Comparison of ENCODE assay signal across 20 cellular contexts in genomic region chr11:8220261-8221024, GRCh38. TPM values are rescaled to one million over a fixed set of nuclear protein-coding genes. Genes with fewer than 3 reads are reported as not detected.
DNase-seq lines count a peak whose midpoint lies in the region; ATAC-seq and TF ChIP-seq lines count a peak whose summit lies in the region.
"Had no signal": no experiment of that assay in that cellular context is flagged by ENCODE, and none has a peak within 500 bp of the region (broad histone marks: within the 10 kb centered on the region; RNA-seq: fewer than 3 reads in every experiment).

No MANE protein-coding gene starts in this region.

- H3K9ac ChIP-seq in NT2/D1 (ENCODE audit: insufficient read length, low read depth) (peak overlapping the region; percentile 45), neural progenitor cell (no peak overlapping the region)

- H3K79me2 ChIP-seq in neural progenitor cell (ENCODE audit: low read depth), result no peaks in the 10 kb centered on the region

- H3K27me3 ChIP-seq in NT2/D1 (ENCODE audit: insufficient read depth, insufficient read length) (no peaks in the 10 kb centered on the region), neural progenitor cell (no peaks in the 10 kb centered on the region)
- H3K27me3 ChIP-seq: BE2C had no signal

- no peak overlapping the region for H2AFZ ChIP-seq in neural progenitor cell (replicated peaks)

- no peaks in the 10 kb centered on the region for H3K36me3 ChIP-seq in NT2/D1 (ENCODE audit: insufficient read depth, insufficient read length, low read length)
- H3K36me3 ChIP-seq in neural progenitor cell, result no peaks in the 10 kb centered on the region
- H3K36me3 ChIP-seq: BE2C had no signal

- no peak overlapping the region for H3K27ac ChIP-seq in neural progenitor cell

- H3K9me3 ChIP-seq in NT2/D1 (ENCODE audit: insufficient read depth, low read length), result no peaks in the 10 kb centered on the region
- H3K9me3 ChIP-seq in neural progenitor cell (ENCODE audit: low read depth), result no peaks in the 10 kb centered on the region
- H3K9me3 ChIP-seq: BE2C, Caco-2 had no signal

- H3K4me1 ChIP-seq in NT2/D1 (ENCODE audit: insufficient read depth, insufficient read length), result peaks cover 2% of the 10 kb centered on the region
- H3K4me1 ChIP-seq in neural progenitor cell, result peaks cover 18% of the 10 kb centered on the region
- H3K4me1 ChIP-seq: Caco-2 had no signal

- H3K4me3 ChIP-seq in NT2/D1 (ENCODE audit: insufficient read length, low read depth) (no peak overlapping the region), neural progenitor cell (no peak overlapping the region)

- H3K27me3 Mint-ChIP-seq in chondrocyte (ENCODE audit: low read depth) (peaks cover 2% of the 10 kb centered on the region), neural progenitor cell (ENCODE audit: insufficient read depth, low read depth) (peaks cover 10% of the 10 kb centered on the region)
- H3K27me3 Mint-ChIP-seq: IgD-negative memory B cell had no signal

- H3K4me3 Mint-ChIP-seq in chondrocyte (ENCODE audit: unreplicated experiment) (no peak overlapping the region), neural progenitor cell (no peak overlapping the region)
- H3K4me3 Mint-ChIP-seq: CD4-positive, CD25-positive, alpha-beta regulatory T cell; HFFc6; IgD-negative memory B cell had no signal

- no peaks in the 10 kb centered on the region for H4K20me1 ChIP-seq in neural progenitor cell (ENCODE audit: low read depth)

- H3K27ac Mint-ChIP-seq in chondrocyte (ENCODE audit: unreplicated experiment) (no peak overlapping the region), neural progenitor cell (peak overlapping the region; percentile 88)
- H3K27ac Mint-ChIP-seq: HFFc6 had no signal

- H3K4me1 Mint-ChIP-seq in chondrocyte (ENCODE audit: low read depth) (no peaks in the 10 kb centered on the region), neural progenitor cell (peaks cover 21% of the 10 kb centered on the region)

- H3F3A ChIP-seq in neural progenitor cell (ENCODE audit: low read depth), result no peaks in the 10 kb centered on the region

- H3K9me3 Mint-ChIP-seq in chondrocyte (ENCODE audit: low read depth) (no peaks in the 10 kb centered on the region), neural progenitor cell (no peaks in the 10 kb centered on the region)
- H3K9me3 Mint-ChIP-seq: HFFc6, IgD-negative memory B cell had no signal

- H3K4me2 ChIP-seq in neural progenitor cell, result no peak overlapping the region

- no peak for TF ChIP-seq CTCF in chondrocyte (IDR thresholded peaks at IDR 0.05)
- TF ChIP-seq CTCF in neural progenitor cell (IDR thresholded peaks at IDR 0.05), result no peak

- ATAC-seq in HG03457 (IDR thresholded peaks at IDR 0.05; ENCODE audit: unreplicated experiment), result no peak
- ATAC-seq: HepG2 had no signal

- intact Hi-C loops in posterior vena cava (cut with DNase I), result loop anchor here in 1 of 2 donors (10.0 kb wide), 2 partner anchors 344 to 734 kb away; no protein-coding TSS in a partner anchor

- no peaks in the 10 kb centered on the region for H3K36me3 Mint-ChIP-seq in chondrocyte (ENCODE audit: low read depth)
- no peaks in the 10 kb centered on the region for H3K36me3 Mint-ChIP-seq in neural progenitor cell
- H3K36me3 Mint-ChIP-seq: CD4-positive, CD25-positive, alpha-beta regulatory T cell had no signal

- DNase-seq in NT2/D1 (ENCODE audit: low read depth, low spot score) (no peak), chondrocyte (ENCODE audit: low spot score) (peak; percentile 42), neural progenitor cell (ENCODE audit: low spot score) (no peak), posterior vena cava (ENCODE audit: low spot score) (peak; percentile 23), NCI-H345 (lab: John Stamatoyannopoulos, UW) (no peak), iPS-NIHi7 (ENCODE audit: extremely low spot score) (no peak)
- DNase-seq: ACHN; BE2C; C1 segment of cervical spinal cord; Caco-2; CD4-positive, CD25-positive, alpha-beta regulatory T cell; DMS79; GF-D8; GOT3; H7; HFFc6 had no signal

RNA-seq across cellular contexts. Expression of gene LMO1, which starts 43.2 kb away (rescaled TPM):
- not detected in 3 replicates for total RNA-seq in chondrocyte
- total RNA-seq in neural progenitor cell (ENCODE audit: low replicate concordance), result 2.9 and 6.2 TPM in 2 replicates
- under 1 TPM in 1 of 2 donors, not detected in 1; 0.38 TPM for total RNA-seq in posterior vena cava
- total RNA-seq: Caco-2; CD4-positive, CD25-positive, alpha-beta regulatory T cell; Daoy; HepG2; HFFc6 had no signal

RNA-seq across cellular contexts. Expression of gene RIC3, which starts 51.6 kb away (rescaled TPM):
- total RNA-seq in chondrocyte, result 0.12 to 0.41 TPM in 2 of 3 replicates, not detected in the other
- total RNA-seq in neural progenitor cell (ENCODE audit: low replicate concordance), result 29.5 and 33.7 TPM in 2 replicates
- total RNA-seq in posterior vena cava, result 1 to 10 TPM; 6.0 to 7.7 TPM
- total RNA-seq: Caco-2, HepG2, HFFc6 had no signal

Comparison
In these comparisons a context has a peak if more than half of its experiments do, and no peak if none do; other contexts are left out.
1. DNase-seq: peak in chondrocyte (single experiment) and posterior vena cava (single experiment); none in NT2/D1 (single experiment), neural progenitor cell (single experiment), NCI-H345 (single experiment) and iPS-NIHi7 (single experiment).